ENCODE assay signal across 1 cellular context in the genomic region with DNA sequence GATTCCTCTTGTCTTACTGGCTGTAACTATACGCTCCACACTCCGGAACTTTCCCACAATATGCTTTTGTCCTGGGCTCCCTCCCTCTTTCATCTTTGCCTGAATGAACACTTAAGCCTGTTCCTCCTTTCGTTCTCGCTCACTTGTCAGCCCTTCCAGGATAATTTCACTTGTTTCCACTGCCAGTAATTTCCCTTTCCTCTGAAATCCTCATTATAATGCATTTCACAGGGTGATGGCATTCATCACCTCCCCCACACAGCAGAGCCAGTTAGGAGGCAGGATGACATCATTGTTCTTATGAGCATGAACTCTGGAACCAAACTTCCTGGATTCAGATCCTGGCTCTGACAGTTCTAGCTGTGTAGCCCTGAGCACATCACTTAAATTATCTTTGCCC.
TF ChIP-seq lines count a peak whose summit lies in the region.

No MANE protein-coding gene starts in this region.

TF ChIP-seq in K562, 482 proteins besides CTCF, POLR2A, EP300 and RAD21:
- TF ChIP-seq TRIM24 (IDR thresholded peaks at IDR 0.05): 0 out of 4 replicates have a peak, but pooled peaks of 1 of the 2 experiments have one; percentile 9
- peak; percentile 70; the same call in 1 of the 2 replicates for TF ChIP-seq JUND (IDR thresholded peaks at IDR 0.05; ENCODE audit: borderline replicate concordance, low read depth, low read length)
- TF ChIP-seq JUND (tag; IDR thresholded peaks at IDR 0.05; ENCODE audit: borderline replicate concordance, low read depth, low read length): peak; percentile 51; the same call in 2 of the 3 replicates
- TF ChIP-seq KAT8 (IDR thresholded peaks at IDR 0.05; ENCODE audit: low read depth): no peak
- no peak for TF ChIP-seq TEAD2 (tag; IDR thresholded peaks at IDR 0.05)
- no peak for TF ChIP-seq TAF9B (IDR thresholded peaks at IDR 0.05; ENCODE audit: partially characterized antibody)
- TF ChIP-seq SETDB1 (IDR thresholded peaks at IDR 0.05; ENCODE audit: low read length): no peak
- 0 out of 2 replicates have a peak, but pooled peaks have one; percentile 13 for TF ChIP-seq EGR1 (conservative IDR thresholded peaks at IDR 0.05)
- TF ChIP-seq ATF7 (IDR thresholded peaks at IDR 0.05): peak; percentile 84
- no peak for TF ChIP-seq MNT (conservative IDR thresholded peaks at IDR 0.05)
- TF ChIP-seq JUN (IDR thresholded peaks at IDR 0.05; ENCODE audit: borderline replicate concordance, low read depth, low read length): peak; percentile 55; the same call in 1 of the 2 replicates
- TF ChIP-seq JUN (CRISPR knock-in tag; IDR thresholded peaks at IDR 0.05; ENCODE audit: borderline replicate concordance): no peak
- no peak for TF ChIP-seq MXI1 (IDR thresholded peaks at IDR 0.05; ENCODE audit: low read depth, low read length)
- no peak for TF ChIP-seq PTRF (tag; IDR thresholded peaks at IDR 0.05)
- TF ChIP-seq ILF3 (IDR thresholded peaks at IDR 0.05; ENCODE audit: borderline replicate concordance): no peak
- no peak for TF ChIP-seq ZNF79 (CRISPR knock-in tag; IDR thresholded peaks at IDR 0.05; ENCODE audit: low read depth)
- TF ChIP-seq, protein P1, sequence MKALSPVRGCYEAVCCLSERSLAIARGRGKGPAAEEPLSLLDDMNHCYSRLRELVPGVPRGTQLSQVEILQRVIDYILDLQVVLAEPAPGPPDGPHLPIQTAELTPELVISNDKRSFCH (CRISPR knock-in tag; IDR thresholded peaks at IDR 0.05): no peak
- TF ChIP-seq, protein P1 (tag; IDR thresholded peaks at IDR 0.05): no peak
- TF ChIP-seq MYBL2 (IDR thresholded peaks at IDR 0.05; ENCODE audit: low read depth): no peak
- no peak for TF ChIP-seq MYBL2 (CRISPR knock-in tag; IDR thresholded peaks at IDR 0.05; ENCODE audit: borderline replicate concordance)
- TF ChIP-seq, protein P2, sequence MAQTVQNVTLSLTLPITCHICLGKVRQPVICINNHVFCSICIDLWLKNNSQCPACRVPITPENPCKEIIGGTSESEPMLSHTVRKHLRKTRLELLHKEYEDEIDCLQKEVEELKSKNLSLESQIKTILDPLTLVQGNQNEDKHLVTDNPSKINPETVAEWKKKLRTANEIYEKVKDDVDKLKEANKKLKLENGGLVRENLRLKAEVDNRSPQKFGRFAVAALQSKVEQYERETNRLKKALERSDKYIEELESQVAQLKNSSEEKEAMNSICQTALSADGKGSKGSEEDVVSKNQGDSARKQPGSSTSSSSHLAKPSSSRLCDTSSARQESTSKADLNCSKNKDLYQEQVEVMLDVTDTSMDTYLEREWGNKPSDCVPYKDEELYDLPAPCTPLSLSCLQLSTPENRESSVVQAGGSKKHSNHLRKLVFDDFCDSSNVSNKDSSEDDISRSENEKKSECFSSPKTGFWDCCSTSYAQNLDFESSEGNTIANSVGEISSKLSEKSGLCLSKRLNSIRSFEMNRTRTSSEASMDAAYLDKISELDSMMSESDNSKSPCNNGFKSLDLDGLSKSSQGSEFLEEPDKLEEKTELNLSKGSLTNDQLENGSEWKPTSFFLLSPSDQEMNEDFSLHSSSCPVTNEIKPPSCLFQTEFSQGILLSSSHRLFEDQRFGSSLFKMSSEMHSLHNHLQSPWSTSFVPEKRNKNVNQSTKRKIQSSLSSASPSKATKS (CRISPR knock-in tag; IDR thresholded peaks at IDR 0.05): no peak
- no peak for TF ChIP-seq ZNF277 (CRISPR knock-in tag; IDR thresholded peaks at IDR 0.05; ENCODE audit: borderline replicate concordance)
- no peak for TF ChIP-seq RBM25 (IDR thresholded peaks at IDR 0.05; ENCODE audit: low read depth, low read length, severe bottlenecking)
- no peak for TF ChIP-seq SNAPC5 (CRISPR knock-in tag; IDR thresholded peaks at IDR 0.05)
- TF ChIP-seq, protein P3, sequence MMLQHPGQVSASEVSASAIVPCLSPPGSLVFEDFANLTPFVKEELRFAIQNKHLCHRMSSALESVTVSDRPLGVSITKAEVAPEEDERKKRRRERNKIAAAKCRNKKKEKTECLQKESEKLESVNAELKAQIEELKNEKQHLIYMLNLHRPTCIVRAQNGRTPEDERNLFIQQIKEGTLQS (IDR thresholded peaks at IDR 0.05): peak; percentile 91
- TF ChIP-seq, protein P3 (CRISPR knock-in tag; conservative IDR thresholded peaks at IDR 0.05): no peak
- TF ChIP-seq RBM15 (IDR thresholded peaks at IDR 0.05; ENCODE audit: insufficient read depth, low read length): no peak
- no peak for TF ChIP-seq MTA1 (IDR thresholded peaks at IDR 0.05; ENCODE audit: borderline replicate concordance)
